Comparison of ENCODE assay signal across 8 cellular contexts in the genomic region with DNA sequence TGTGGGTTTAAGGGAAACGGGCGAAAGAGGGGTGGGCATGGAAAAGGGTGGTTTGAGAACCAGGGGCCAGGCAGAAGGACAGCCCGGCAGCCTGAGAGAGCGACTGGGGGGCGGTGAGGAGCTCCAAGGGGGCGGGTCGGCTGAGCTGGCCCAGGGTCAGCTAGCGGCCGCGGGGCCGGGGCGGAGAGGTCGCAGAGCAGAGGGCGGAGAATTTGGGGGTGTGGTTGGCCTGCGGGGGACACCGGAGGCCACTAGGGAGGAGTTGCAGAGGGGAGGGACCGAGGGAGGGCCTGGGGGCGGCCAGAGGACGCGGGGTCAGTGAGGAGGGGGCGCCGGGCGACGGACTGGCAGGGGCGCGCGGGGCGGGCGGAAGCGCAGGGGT. TPM values are rescaled to one million over a fixed set of nuclear protein-coding genes. Genes with fewer than 3 reads are reported as not detected.
A peak's percentile ranks its signal among the peaks of the same experiment; 100 is the strongest.
DNase-seq lines count a peak whose midpoint lies in the region; ATAC-seq and TF ChIP-seq lines count a peak whose summit lies in the region.

No MANE protein-coding gene starts in this region.

- H3K9me3 ChIP-seq in HCT116 (ENCODE audit: control insufficient read depth in 1 of 2, insufficient read depth in 1 of 2, low read depth in 1 of 2, low read length in 2 of 2), result no peaks in the 10 kb centered on the region

- POLR2A ChIA-PET in HCT116 (lab: Charles Lee), result interaction anchor here (0.9 kb wide), 1 partner anchor 9 kb away, joined by 3 read pairs; no protein-coding TSS in a partner anchor

- peak overlapping the region; percentile 85 for H3K4me3 Mint-ChIP-seq in stimulated activated memory B cell treated with anti-CD40 and anti-IgM and Interleukin-4, amounts not matched to agents 10 μg/mL and 1 μg/mL and 100 μg/mL, for 72 hours

- no peaks in the 10 kb centered on the region for H3K36me3 Mint-ChIP-seq in stimulated activated memory B cell treated with anti-CD40 and anti-IgM and Interleukin-4, amounts not matched to agents 10 μg/mL and 1 μg/mL and 100 μg/mL, for 72 hours

- no peak for TF ChIP-seq CTCF in HCT116 (IDR thresholded peaks at IDR 0.05 in 2 of 3, conservative IDR thresholded peaks at IDR 0.05 in 1 of 3; ENCODE audit: borderline replicate concordance in 1 of 3, insufficient read depth in 1 of 3, low read depth in 2 of 3, low read length in 2 of 3)

- H2AFZ ChIP-seq in HCT116 (ENCODE audit: low read depth, low read length, poor library complexity, severe bottlenecking), result peak overlapping the region; percentile 59

- peaks cover 26% of the 10 kb centered on the region for H3K27me3 Mint-ChIP-seq in stimulated activated memory B cell treated with anti-CD40 and anti-IgM and Interleukin-4, amounts not matched to agents 10 μg/mL and 1 μg/mL and 100 μg/mL, for 72 hours

- RAD21 ChIA-PET in HCT116 (lab: Charles Lee; ENCODE audit: low non-redundant PET in 1 of 2, low total read pairs in 2 of 2, uncharacterized antibody in 2 of 2, unreplicated experiment in 2 of 2), result interaction anchor here (0.6 kb wide), 2 partner anchors 20 to 146 kb away, joined by 3 read pairs; no protein-coding TSS in a partner anchor

- no peak overlapping the region for H3K27ac ChIP-seq in HCT116 (ENCODE audit: low read depth, low read length)

- no peaks in the 10 kb centered on the region for H4K20me1 ChIP-seq in HCT116 (ENCODE audit: insufficient read depth)

- H3K27me3 ChIP-seq in HCT116 (ENCODE audit: insufficient read depth, low read length), result peaks cover 5% of the 10 kb centered on the region; the same call in 1 of the 2 replicates

- CTCF ChIA-PET in HCT116 (lab: Charles Lee), result interaction anchor here (1.3 to 1.7 kb wide), 3 partner anchors 8 to 18 kb away, joined by 4 to 10 read pairs (median 4); no protein-coding TSS in a partner anchor

- no peak for TF ChIP-seq RAD21 in HCT116 (IDR thresholded peaks at IDR 0.05; ENCODE audit: low read depth)

- TF ChIP-seq POLR2A in HCT116 (IDR thresholded peaks at IDR 0.05; ENCODE audit: borderline replicate concordance, extremely low read depth, insufficient read depth, insufficient read length), result no peak

- H3K4me2 ChIP-seq in HCT116 (ENCODE audit: low read length), result peak overlapping the region; percentile 78

- H3K27ac Mint-ChIP-seq in stimulated activated memory B cell treated with anti-CD40 and anti-IgM and Interleukin-4, amounts not matched to agents 10 μg/mL and 1 μg/mL and 100 μg/mL, for 72 hours, result peak overlapping the region; percentile 74

- H3K9me2 ChIP-seq in HCT116 (ENCODE audit: insufficient read depth), result no peaks in the 10 kb centered on the region

- DNase-seq in HCT116 (ENCODE audit: low read depth, low spot score) (no peak), astrocyte of the hippocampus (ENCODE audit: low read depth, low spot score) (peak; percentile 23), iPS-NIHi11 (ENCODE audit: low spot score) (peak; percentile 88), Kasumi-1 (lab: John Stamatoyannopoulos, UW) (no peak), putamen (ENCODE audit: low spot score) (no peak), GM19240 (ENCODE audit: insufficient read length, low spot score) (no peak), UCSD-AML1 (lab: John Stamatoyannopoulos, UW; ENCODE audit: unreplicated experiment) (no peak)

- no peak overlapping the region for H3K9ac ChIP-seq in HCT116 (ENCODE audit: low read length)

- H3K36me3 ChIP-seq in HCT116 (ENCODE audit: control insufficient read depth in 1 of 2, insufficient read depth in 2 of 2, low read length in 2 of 2), result no peaks in the 10 kb centered on the region

- H3K4me3 ChIP-seq in HCT116 (replicated peaks in 1 of 2; ENCODE audit: low read depth in 1 of 2, low read length in 2 of 2), result peak overlapping the region; percentile 36 to 41

- H3K4me1 ChIP-seq in HCT116 (ENCODE audit: control insufficient read depth in 1 of 2, insufficient read depth in 2 of 2, low read length in 2 of 2), result peaks cover 8 to 14% of the 10 kb centered on the region in 2 experiments

- peak; percentile 50 for ATAC-seq in HCT116
- peak; percentile 46 for ATAC-seq in stimulated activated memory B cell treated with anti-CD40 and anti-IgM and Interleukin-4, amounts not matched to agents 10 μg/mL and 1 μg/mL and 100 μg/mL, for 72 hours

- BruUV-seq in HCT116 (replicated peaks; lab: Mats Ljungman, UMichigan), result no TSS peak

- no peaks in the 10 kb centered on the region for H3K9me3 Mint-ChIP-seq in stimulated activated memory B cell treated with anti-CD40 and anti-IgM and Interleukin-4, amounts not matched to agents 10 μg/mL and 1 μg/mL and 100 μg/mL, for 72 hours

- intact Hi-C loops in HCT116 (cut with micrococcal nuclease), result no loop called here

- no peaks in the 10 kb centered on the region for H3K79me2 ChIP-seq in HCT116 (ENCODE audit: insufficient read depth, low read length)

- H3K4me1 Mint-ChIP-seq in stimulated activated memory B cell treated with anti-CD40 and anti-IgM and Interleukin-4, amounts not matched to agents 10 μg/mL and 1 μg/mL and 100 μg/mL, for 72 hours, result peaks cover 16% of the 10 kb centered on the region

TF ChIP-seq in HCT116, 20 proteins besides CTCF, POLR2A, EP300 and RAD21:
- TF ChIP-seq POLR2AphosphoS5 (IDR thresholded peaks at IDR 0.05; ENCODE audit: low read depth, low read length) (no peak), TCF7L2 (IDR thresholded peaks at IDR 0.05; ENCODE audit: borderline replicate concordance, extremely low read depth, insufficient read depth, insufficient read length) (no peak), CBX3 (IDR thresholded peaks at IDR 0.05; ENCODE audit: low read depth) (no peak), JUND (IDR thresholded peaks at IDR 0.05) (no peak), SRF (IDR thresholded peaks at IDR 0.05; ENCODE audit: low read depth) (no peak), ZNF274 (IDR thresholded peaks at IDR 0.05; ENCODE audit: low read depth, low read length) (no peak), YY1 (IDR thresholded peaks at IDR 0.05; ENCODE audit: extremely low read depth, insufficient replicate concordance, low read depth, low read length) (no peak), ELF1 (IDR thresholded peaks at IDR 0.05; ENCODE audit: borderline replicate concordance, low read depth) (no peak), CEBPB (IDR thresholded peaks at IDR 0.05; ENCODE audit: low read depth) (no peak)
- TF ChIP-seq, protein P1, sequence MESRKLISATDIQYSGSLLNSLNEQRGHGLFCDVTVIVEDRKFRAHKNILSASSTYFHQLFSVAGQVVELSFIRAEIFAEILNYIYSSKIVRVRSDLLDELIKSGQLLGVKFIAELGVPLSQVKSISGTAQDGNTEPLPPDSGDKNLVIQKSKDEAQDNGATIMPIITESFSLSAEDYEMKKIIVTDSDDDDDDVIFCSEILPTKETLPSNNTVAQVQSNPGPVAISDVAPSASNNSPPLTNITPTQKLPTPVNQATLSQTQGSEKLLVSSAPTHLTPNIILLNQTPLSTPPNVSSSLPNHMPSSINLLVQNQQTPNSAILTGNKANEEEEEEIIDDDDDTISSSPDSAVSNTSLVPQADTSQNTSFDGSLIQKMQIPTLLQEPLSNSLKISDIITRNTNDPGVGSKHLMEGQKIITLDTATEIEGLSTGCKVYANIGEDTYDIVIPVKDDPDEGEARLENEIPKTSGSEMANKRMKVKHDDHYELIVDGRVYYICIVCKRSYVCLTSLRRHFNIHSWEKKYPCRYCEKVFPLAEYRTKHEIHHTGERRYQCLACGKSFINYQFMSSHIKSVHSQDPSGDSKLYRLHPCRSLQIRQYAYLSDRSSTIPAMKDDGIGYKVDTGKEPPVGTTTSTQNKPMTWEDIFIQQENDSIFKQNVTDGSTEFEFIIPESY (IDR thresholded peaks at IDR 0.05; ENCODE audit: extremely low read depth, insufficient replicate concordance, low read length), result no peak
- TF ChIP-seq, protein P2, sequence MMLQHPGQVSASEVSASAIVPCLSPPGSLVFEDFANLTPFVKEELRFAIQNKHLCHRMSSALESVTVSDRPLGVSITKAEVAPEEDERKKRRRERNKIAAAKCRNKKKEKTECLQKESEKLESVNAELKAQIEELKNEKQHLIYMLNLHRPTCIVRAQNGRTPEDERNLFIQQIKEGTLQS (IDR thresholded peaks at IDR 0.05), result no peak
- TF ChIP-seq, protein P3, sequence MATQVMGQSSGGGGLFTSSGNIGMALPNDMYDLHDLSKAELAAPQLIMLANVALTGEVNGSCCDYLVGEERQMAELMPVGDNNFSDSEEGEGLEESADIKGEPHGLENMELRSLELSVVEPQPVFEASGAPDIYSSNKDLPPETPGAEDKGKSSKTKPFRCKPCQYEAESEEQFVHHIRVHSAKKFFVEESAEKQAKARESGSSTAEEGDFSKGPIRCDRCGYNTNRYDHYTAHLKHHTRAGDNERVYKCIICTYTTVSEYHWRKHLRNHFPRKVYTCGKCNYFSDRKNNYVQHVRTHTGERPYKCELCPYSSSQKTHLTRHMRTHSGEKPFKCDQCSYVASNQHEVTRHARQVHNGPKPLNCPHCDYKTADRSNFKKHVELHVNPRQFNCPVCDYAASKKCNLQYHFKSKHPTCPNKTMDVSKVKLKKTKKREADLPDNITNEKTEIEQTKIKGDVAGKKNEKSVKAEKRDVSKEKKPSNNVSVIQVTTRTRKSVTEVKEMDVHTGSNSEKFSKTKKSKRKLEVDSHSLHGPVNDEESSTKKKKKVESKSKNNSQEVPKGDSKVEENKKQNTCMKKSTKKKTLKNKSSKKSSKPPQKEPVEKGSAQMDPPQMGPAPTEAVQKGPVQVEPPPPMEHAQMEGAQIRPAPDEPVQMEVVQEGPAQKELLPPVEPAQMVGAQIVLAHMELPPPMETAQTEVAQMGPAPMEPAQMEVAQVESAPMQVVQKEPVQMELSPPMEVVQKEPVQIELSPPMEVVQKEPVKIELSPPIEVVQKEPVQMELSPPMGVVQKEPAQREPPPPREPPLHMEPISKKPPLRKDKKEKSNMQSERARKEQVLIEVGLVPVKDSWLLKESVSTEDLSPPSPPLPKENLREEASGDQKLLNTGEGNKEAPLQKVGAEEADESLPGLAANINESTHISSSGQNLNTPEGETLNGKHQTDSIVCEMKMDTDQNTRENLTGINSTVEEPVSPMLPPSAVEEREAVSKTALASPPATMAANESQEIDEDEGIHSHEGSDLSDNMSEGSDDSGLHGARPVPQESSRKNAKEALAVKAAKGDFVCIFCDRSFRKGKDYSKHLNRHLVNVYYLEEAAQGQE (IDR thresholded peaks at IDR 0.05; ENCODE audit: low read depth), result no peak

RNA-seq across cellular contexts. Expression of a gene that starts 54.7 kb away (rescaled TPM):
- total RNA-seq in HCT116 (2021; ENCODE audit: unreplicated experiment), result 263 TPM
- polyA plus RNA-seq in HCT116 (2012), result 648 and 649 TPM in 2 replicates

Comparison
In these comparisons a context has a peak if more than half of its experiments do, and no peak if none do; other contexts are left out.
1. DNase-seq: peak in astrocyte of the hippocampus (single experiment) and iPS-NIHi11 (single experiment); none in HCT116 (single experiment), Kasumi-1 (0 of 2), putamen (single experiment), GM19240 (single experiment) and UCSD-AML1 (single experiment).